In genomic region chr20:31547017-31547675, GRCh38 we compare ENCODE assay signal across 7 cellular contexts. TPM values are rescaled to one million over a fixed set of nuclear protein-coding genes. Genes with fewer than 3 reads are reported as not detected.
A peak's percentile ranks its signal among the peaks of the same experiment; 100 is the strongest.
DNase-seq lines count a peak whose midpoint lies in the region; ATAC-seq, FAIRE-seq and TF ChIP-seq lines count a peak whose summit lies in the region.

No MANE protein-coding gene starts in this region.

- H3K36me3 ChIP-seq in kidney (ENCODE audit: control insufficient read depth in 1 of 2, insufficient read depth in 2 of 2, low read length in 2 of 2), result peaks cover 9 to 10% of the 10 kb centered on the region in 2 donors

- TF ChIP-seq CTCF in kidney (IDR thresholded peaks at IDR 0.05; ENCODE audit: borderline replicate concordance, extremely low read depth, insufficient read depth), result no peak

- intact Hi-C loops in kidney (cut with DNase I), result no loop called here

- H3K27ac ChIP-seq in kidney (ENCODE audit: low read depth in 2 of 2, low read length in 2 of 2), result peak overlapping the region; percentile 81

- H3K9me3 ChIP-seq in kidney (ENCODE audit: control insufficient read depth in 1 of 2, low read length in 2 of 2), result no peaks in the 10 kb centered on the region

- no peak for FAIRE-seq in kidney (lab: Jason Lieb, UNC)

- peaks cover 3 to 8% of the 10 kb centered on the region in 2 donors for H3K4me1 ChIP-seq in kidney (ENCODE audit: control insufficient read depth in 1 of 2, insufficient read depth in 1 of 2, low read depth in 1 of 2, low read length in 2 of 2)

- peak overlapping the region; percentile 45 to 73 for H3K9ac ChIP-seq in kidney (ENCODE audit: low read length in 2 of 2)

- DNase-seq in NCI-H2196 (lab: John Stamatoyannopoulos, UW; ENCODE audit: unreplicated experiment) (peak; percentile 78), cerebellar cortex (ENCODE audit: low spot score) (peak; percentile 87), kidney (peak; percentile 93)
- DNase-seq in activated CD4-positive, CD25-positive, alpha-beta regulatory T cell treated with anti-CD3 and anti-CD28 coated beads, Interleukin-2, amount 50 U/mL, for 16 hours (ENCODE audit: low read depth, low spot score), result peak; percentile 58
- DNase-seq in stimulated activated CD4-positive, alpha-beta T cell treated with anti-CD3 and anti-CD28 coated beads, Interleukin-15, amount 100 ng/mL, for 1 hour (ENCODE audit: low read depth in 1 of 2, low spot score in 1 of 2), result peak; percentile 45 to 69

- ATAC-seq in GM18498 (IDR thresholded peaks at IDR 0.05; ENCODE audit: unreplicated experiment) (peak; percentile 77), HG02885 (IDR thresholded peaks at IDR 0.05; ENCODE audit: poor library complexity, unreplicated experiment) (peak; percentile 88)

- peak overlapping the region; percentile 77 to 93 for H3K4me3 ChIP-seq in kidney (ENCODE audit: low read length in 2 of 2)

RNA-seq across cellular contexts. Expression of gene HM13, which starts 32.9 kb away (rescaled TPM):
- total RNA-seq in kidney, result 174 TPM
- polyA plus RNA-seq in kidney (ENCODE audit: insufficient read depth, low read depth, low replicate concordance), result 154 TPM

RNA-seq across cellular contexts. Expression of gene ID1, which starts 57.9 kb away (rescaled TPM):
- total RNA-seq in kidney, result 189 TPM
- polyA plus RNA-seq in kidney (ENCODE audit: insufficient read depth, low read depth, low replicate concordance), result 293 TPM

Comparison
In these comparisons a context has a peak if more than half of its experiments do, and no peak if none do; other contexts are left out.
1. Peak in every context shown above with its lines: DNase-seq, ATAC-seq, H3K4me3 ChIP-seq and H3K27ac ChIP-seq.